ENCODE assay signal across 11 cellular contexts in the genomic region with DNA sequence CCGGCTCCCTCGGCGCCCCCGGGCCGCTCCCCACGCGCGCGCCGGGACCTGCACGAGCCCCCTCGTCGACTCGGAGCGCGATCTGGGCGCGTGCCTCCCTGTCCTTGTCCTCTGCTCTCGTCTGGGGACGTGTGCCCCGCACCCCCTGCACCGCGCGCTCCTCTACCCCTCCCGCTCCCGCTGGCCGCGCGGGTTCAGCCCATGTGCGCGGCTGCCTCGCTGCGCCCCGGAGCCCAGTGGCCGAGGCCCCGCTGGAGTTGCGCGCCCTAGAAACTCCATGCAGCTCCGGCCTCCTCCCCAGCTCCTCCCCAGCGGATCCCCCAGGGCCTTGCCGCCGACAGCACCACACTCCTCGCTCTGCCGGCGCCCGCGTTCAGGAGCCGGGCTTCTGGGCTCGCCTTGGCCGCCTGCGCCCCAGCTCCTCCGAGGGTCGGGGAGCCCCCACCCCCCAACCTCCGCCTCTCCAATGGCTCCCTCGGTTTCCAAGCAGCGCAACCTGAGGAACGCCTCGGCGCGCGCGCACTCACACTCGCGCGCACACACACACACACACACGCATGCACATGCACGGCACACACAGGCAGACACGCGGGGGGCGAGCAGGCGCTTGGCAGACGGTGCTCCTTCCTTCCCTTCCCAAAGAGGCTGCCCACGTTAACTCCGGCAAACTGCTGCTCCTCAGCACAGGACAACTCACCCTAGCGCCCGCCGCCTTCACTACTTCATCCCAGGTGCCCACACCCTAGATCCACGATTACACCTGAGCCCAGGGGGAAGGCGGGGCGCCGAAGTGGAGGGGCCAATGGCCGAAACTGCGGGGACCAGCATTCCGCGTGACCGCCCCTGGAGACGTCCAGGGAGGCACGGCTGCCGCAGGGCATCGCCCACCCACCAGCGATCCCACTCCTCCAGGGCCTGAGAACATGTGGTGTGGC.
A peak's percentile ranks its signal among the peaks of the same experiment; 100 is the strongest.
DNase-seq lines count a peak whose midpoint lies in the region; ATAC-seq lines count a peak whose summit lies in the region.
"Had no signal": no experiment of that assay in that cellular context is flagged by ENCODE, and none has a peak within 500 bp of the region (broad histone marks: within the 10 kb centered on the region; RNA-seq: fewer than 3 reads in every experiment).

No MANE protein-coding gene starts in this region.

- no peaks in the 10 kb centered on the region for H3K36me3 ChIP-seq in iPS DF 6.9 (ENCODE audit: control insufficient read depth, insufficient read depth, low read length)
- H3K36me3 ChIP-seq: transverse colon had no signal

- peak; percentile 10 for DNase-seq in activated gamma-delta T cell (lab: John Stamatoyannopoulos, UW)
- no peak for DNase-seq in activated gamma-delta T cell treated with Interleukin-2 at 50 U/mL for 16 hours
- DNase-seq in UCSD-AML1 (lab: John Stamatoyannopoulos, UW; ENCODE audit: unreplicated experiment): peak; percentile 34
- DNase-seq in iPS DF 6.9 (ENCODE audit: low read depth, low spot score): no peak
- DNase-seq in GM19240 (ENCODE audit: insufficient read length, low spot score): no peak
- no peak for DNase-seq in GM19238 (ENCODE audit: insufficient read length, low spot score)
- DNase-seq: activated naive CD4-positive, alpha-beta T cell treated with anti-CD3 and anti-CD28 coated beads, Interleukin-2, amount 50 U/mL, for 16 hours; NCI-H526 treated with DMSO at 0.1 percent for 48 hours; transverse colon had no signal

- H3K27ac ChIP-seq in iPS DF 6.9 (ENCODE audit: low read length): no peak overlapping the region
- H3K27ac ChIP-seq in skin epidermis: no peak overlapping the region
- H3K27ac ChIP-seq: transverse colon had no signal

- WGBS in iPS DF 6.9 (ENCODE audit: insufficient coverage, insufficient read length): no CpG with 5 or more reads among the region's 91 CpGs

- H3K9me3 ChIP-seq in iPS DF 6.9 (ENCODE audit: control insufficient read depth, insufficient read depth, low read length): no peaks in the 10 kb centered on the region
- H3K9me3 ChIP-seq: transverse colon had no signal

- H3K4me3 ChIP-seq in iPS DF 6.9 (ENCODE audit: low read length) (peak overlapping the region; percentile 66), skin epidermis (peak overlapping the region in 4 of 7 experiments; percentile 2 to 35 (median 22))
- H3K4me3 ChIP-seq: transverse colon had no signal

- ATAC-seq in GM21737 (IDR thresholded peaks at IDR 0.05; ENCODE audit: unreplicated experiment): no peak

- H3K27me3 ChIP-seq in iPS DF 6.9 (ENCODE audit: control insufficient read depth, insufficient read depth, low read length): no peaks in the 10 kb centered on the region; the same call in 1 of the 2 replicates

- H3K4me1 ChIP-seq in iPS DF 6.9 (ENCODE audit: control insufficient read depth, insufficient read depth, low read length): no peaks in the 10 kb centered on the region; the same call in 1 of the 2 replicates
- H3K4me1 ChIP-seq: transverse colon had no signal

Comparison
In these comparisons a context has a peak if more than half of its experiments do, and no peak if none do; other contexts are left out.
1. DNase-seq: peak in activated gamma-delta T cell (single experiment) and UCSD-AML1 (single experiment); none in activated gamma-delta T cell treated with Interleukin-2 at 50 U/mL for 16 hours (single experiment), iPS DF 6.9 (single experiment), GM19240 (single experiment) and GM19238 (single experiment).